Comparison of ENCODE assay signal across 29 cellular contexts in genomic region chrX:41789374-41789773, GRCh38.
"Had no signal": no experiment of that assay in that cellular context is flagged by ENCODE, and none has a peak within 500 bp of the region (broad histone marks: within the 10 kb centered on the region; RNA-seq: fewer than 3 reads in every experiment).

No MANE protein-coding gene starts in this region.

- H3K27me3 ChIP-seq: ascending aorta, brain microvascular endothelial cell, spleen, upper lobe of left lung had no signal

- H3K4me1 ChIP-seq: adrenal gland, ascending aorta, left ventricle myocardium inferior, spleen, upper lobe of left lung had no signal

- H3K9me3 Mint-ChIP-seq: activated CD4-positive, alpha-beta T cell treated with anti-CD3 and anti-CD28 coated beads, Interleukin-2, amount 10 ng/mL, durations not matched to agents 7 days and 5 days; activated CD8-positive, alpha-beta T cell treated with anti-CD3 and anti-CD28 coated beads for 36 hours; activated naive CD4-positive, alpha-beta T cell treated with anti-CD3 and anti-CD28 coated beads, Interleukin-2, amount 50 U/mL, for 24 hours; neural crest cell had no signal

- H3K4me1 Mint-ChIP-seq: neural crest cell had no signal

- H3K27ac ChIP-seq: adrenal gland, ascending aorta, brain microvascular endothelial cell, left ventricle myocardium inferior, spleen, thoracic aorta, upper lobe of left lung, WERI-Rb-1 had no signal

- ATAC-seq: activated CD8-positive, alpha-beta memory T cell treated with anti-CD3 and anti-CD28 coated beads, Interleukin-2, amount 10 ng/mL, durations not matched to agents 7 days and 5 days; activated CD8-positive, alpha-beta T cell treated with anti-CD3 and anti-CD28 coated beads for 36 hours; esophagus mucosa had no signal

- H3K4me3 Mint-ChIP-seq: activated CD4-positive, alpha-beta T cell treated with anti-CD3 and anti-CD28 coated beads, Interleukin-2, amount 10 ng/mL, durations not matched to agents 7 days and 5 days; activated CD8-positive, alpha-beta memory T cell treated with anti-CD3 and anti-CD28 coated beads, Interleukin-2, amount 10 ng/mL, durations not matched to agents 7 days and 5 days; activated CD8-positive, alpha-beta T cell treated with anti-CD3 and anti-CD28 coated beads for 36 hours; activated naive CD4-positive, alpha-beta T cell treated with anti-CD3 and anti-CD28 coated beads, Interleukin-2, amount 50 U/mL, for 24 hours; neural crest cell had no signal

- H3K27me3 Mint-ChIP-seq: activated CD4-positive, alpha-beta T cell treated with anti-CD3 and anti-CD28 coated beads, Interleukin-2, amount 10 ng/mL, durations not matched to agents 7 days and 5 days; activated CD8-positive, alpha-beta memory T cell treated with anti-CD3 and anti-CD28 coated beads, Interleukin-2, amount 10 ng/mL, durations not matched to agents 7 days and 5 days; activated CD8-positive, alpha-beta T cell treated with anti-CD3 and anti-CD28 coated beads for 36 hours; activated naive CD4-positive, alpha-beta T cell treated with anti-CD3 and anti-CD28 coated beads, Interleukin-2, amount 50 U/mL, for 24 hours; progenitor cell of endocrine pancreas had no signal

- DNase-seq: activated CD4-positive, alpha-beta T cell treated with anti-CD3 and anti-CD28 coated beads, Interleukin-2, amount 10 ng/mL, durations not matched to agents 7 days and 5 days; activated CD4-positive, CD25-positive, alpha-beta regulatory T cell treated with anti-CD3 and anti-CD28 coated beads, Interleukin-2, amount 50 U/mL, for 72 hours; activated CD8-positive, alpha-beta memory T cell treated with anti-CD3 and anti-CD28 coated beads, Interleukin-2, amount 10 ng/mL, durations not matched to agents 7 days and 5 days; activated CD8-positive, alpha-beta T cell treated with anti-CD3 and anti-CD28 coated beads for 36 hours; activated gamma-delta T cell treated with Interleukin-2 at 50 U/mL for 16 hours; activated T-cell treated with anti-CD3 and anti-CD28 coated beads for 4 hours; brain microvascular endothelial cell; central memory CD4-positive, alpha-beta T cell; dermis blood vessel endothelial cell; effector CD8-positive, alpha-beta T cell; glutamatergic neuron; hippocampal formation; left ventricle myocardium inferior; mammary epithelial cell; occipital lobe; retina; spleen; stimulated activated CD4-positive, alpha-beta T cell treated with anti-CD3 and anti-CD28 coated beads, Interleukin-4, amount 100 ng/mL, for 1 hour; stimulated activated naive CD4-positive, alpha-beta T cell; SW 1271; upper lobe of left lung; WERI-Rb-1 had no signal

- H3K36me3 Mint-ChIP-seq: activated naive CD4-positive, alpha-beta T cell treated with anti-CD3 and anti-CD28 coated beads, Interleukin-2, amount 50 U/mL, for 24 hours had no signal

- H3K9me3 ChIP-seq: adrenal gland, ascending aorta, left ventricle myocardium inferior, spleen, thoracic aorta, upper lobe of left lung had no signal

- H3K36me3 ChIP-seq: adrenal gland, ascending aorta, brain microvascular endothelial cell, left ventricle myocardium inferior, thoracic aorta, upper lobe of left lung, WERI-Rb-1 had no signal

- H3K4me3 ChIP-seq: adrenal gland, ascending aorta, left ventricle myocardium inferior, spleen, thoracic aorta, upper lobe of left lung had no signal

- H3K27ac Mint-ChIP-seq: activated CD8-positive, alpha-beta memory T cell treated with anti-CD3 and anti-CD28 coated beads, Interleukin-2, amount 10 ng/mL, durations not matched to agents 7 days and 5 days; activated CD8-positive, alpha-beta T cell treated with anti-CD3 and anti-CD28 coated beads for 36 hours; progenitor cell of endocrine pancreas had no signal
